Comparison of ENCODE assay signal across 1 cellular context in genomic region chr3:126261037-126261436, GRCh38.
A peak's percentile ranks its signal among the peaks of the same experiment; 100 is the strongest.
TF ChIP-seq lines count a peak whose summit lies in the region.

No MANE protein-coding gene starts in this region.

TF ChIP-seq in K562, 482 proteins besides CTCF, POLR2A, EP300 and RAD21 (continued from another document):
- TF ChIP-seq CXXC5 (CRISPR knock-in tag; IDR thresholded peaks at IDR 0.05) (peak; percentile 28; the same call in 1 of the 2 replicates), ZNF175 (CRISPR knock-in tag; IDR thresholded peaks at IDR 0.05; ENCODE audit: low read depth) (0 out of 2 replicates have a peak, but pooled peaks have one; percentile 18), ZNF76 (CRISPR knock-in tag; IDR thresholded peaks at IDR 0.05; ENCODE audit: borderline replicate concordance) (0 out of 2 replicates have a peak, but pooled peaks have one; percentile 30), ZNF592 (IDR thresholded peaks at IDR 0.05) (0 out of 2 replicates have a peak, but pooled peaks have one; percentile 27), EHMT2 (IDR thresholded peaks at IDR 0.05) (peak; percentile 8; the same call in 1 of the 2 replicates), ZNF12 (CRISPR knock-in tag; IDR thresholded peaks at IDR 0.05) (no peak), SMAD4 (CRISPR knock-in tag; conservative IDR thresholded peaks at IDR 0.05) (peak; percentile 70), KLF6 (CRISPR knock-in tag; IDR thresholded peaks at IDR 0.05; ENCODE audit: borderline replicate concordance) (peak; percentile 34; the same call in 1 of the 2 replicates), DMBX1 (CRISPR knock-in tag; IDR thresholded peaks at IDR 0.05; ENCODE audit: borderline replicate concordance) (0 out of 2 replicates have a peak, but pooled peaks have one; percentile 56), KDM1A (IDR thresholded peaks at IDR 0.05) (no peak)
